Comparison of ENCODE assay signal across 13 cellular contexts in genomic region chr2:27724905-27725693, GRCh38. TPM values are rescaled to one million over a fixed set of nuclear protein-coding genes. Genes with fewer than 3 reads are reported as not detected.
A peak's percentile ranks its signal among the peaks of the same experiment; 100 is the strongest.
DNase-seq lines count a peak whose midpoint lies in the region; ATAC-seq and TF ChIP-seq lines count a peak whose summit lies in the region.
"Had no signal": no experiment of that assay in that cellular context is flagged by ENCODE, and none has a peak within 500 bp of the region (broad histone marks: within the 10 kb centered on the region; RNA-seq: fewer than 3 reads in every experiment).

No MANE protein-coding gene starts in this region.

- ATAC-seq in heart right ventricle (peak in 5 of 8 donors; percentile 23 to 71 (median 31)), Right ventricle myocardium inferior (no peak)

- no peak overlapping the region for H3K4me2 ChIP-seq in osteoblast (ENCODE audit: insufficient read depth, low read length)

- no peaks in the 10 kb centered on the region for H3K36me3 ChIP-seq in heart right ventricle
- no peaks in the 10 kb centered on the region for H3K36me3 ChIP-seq in osteoblast (ENCODE audit: insufficient read depth, low read length)

- DNase-seq in heart right ventricle (no peak), Right ventricle myocardium inferior (ENCODE audit: missing footprints) (no peak), fibroblast of the aortic adventitia (ENCODE audit: low read depth) (peak; percentile 53), osteoblast (ENCODE audit: insufficient read length, low spot score, missing footprints) (peak; percentile 88), T1000 (lab: John Stamatoyannopoulos, UW) (no peak), DMS 273 (lab: John Stamatoyannopoulos, UW; ENCODE audit: unreplicated experiment) (no peak), OCI-M2 (lab: John Stamatoyannopoulos, UW; ENCODE audit: unreplicated experiment) (no peak), mucosa of gallbladder (ENCODE audit: low spot score) (no peak)
- DNase-seq: activated CD4-positive, alpha-beta T cell treated with anti-CD3 and anti-CD28 coated beads for 1 hour; activated naive CD8-positive, alpha-beta T cell treated with anti-CD3 and anti-CD28 coated beads, Interleukin-2, amount 10 ng/mL, durations not matched to agents 7 days and 5 days; NCI-H187; occipital lobe; SIG-M5 had no signal

- H3K27ac ChIP-seq in heart right ventricle (peak overlapping the region in 8 of 10 donors; percentile 49 to 84 (median 76)), osteoblast (ENCODE audit: low read depth, low read length) (peak overlapping the region; percentile 39)

- TF ChIP-seq CTCF in heart right ventricle (IDR thresholded peaks at IDR 0.05) (no peak), fibroblast of the aortic adventitia (IDR thresholded peaks at IDR 0.05; ENCODE audit: insufficient read depth, low read length) (no peak), osteoblast (IDR thresholded peaks at IDR 0.05; ENCODE audit: extremely low read depth, low read depth, low read length) (no peak)

- H3K4me3 ChIP-seq in heart right ventricle (no peak overlapping the region), fibroblast of the aortic adventitia (ENCODE audit: low read depth, low read length) (no peak overlapping the region), osteoblast (ENCODE audit: insufficient read depth, low read length) (no peak overlapping the region)

- peaks cover 4 to 76% (median 55%) of the 10 kb centered on the region in 9 donors for H3K4me1 ChIP-seq in heart right ventricle
- H3K4me1 ChIP-seq in osteoblast (ENCODE audit: insufficient read depth, low read length): peaks cover 32% of the 10 kb centered on the region

- H4K20me1 ChIP-seq in osteoblast (ENCODE audit: insufficient read depth, low read length): no peaks in the 10 kb centered on the region

- H3K79me2 ChIP-seq in osteoblast (ENCODE audit: insufficient read depth, low read length): no peaks in the 10 kb centered on the region

- intact Hi-C loops in heart right ventricle (cut with DNase I) (loop anchor here in 4 of 10 donors (5.0 to 10.0 kb wide), 5 partner anchors 47 to 680 kb away; partner anchors contain the start of gene MRPL33 (in 1 of the 4)), Right ventricle myocardium inferior (cut with DNase I) (no loop called here)

- H2AFZ ChIP-seq in osteoblast (ENCODE audit: low read length): peak overlapping the region; percentile 50

- H3K27me3 ChIP-seq in heart right ventricle: no peaks in the 10 kb centered on the region
- H3K27me3 ChIP-seq in osteoblast (ENCODE audit: insufficient read depth, low read length): no peaks in the 10 kb centered on the region

- 55 to 59% methylated on average over 5 of the region's 5 CpGs for WGBS in heart right ventricle, 2 donors

- H3K9me3 ChIP-seq in heart right ventricle: no peaks in the 10 kb centered on the region
- no peaks in the 10 kb centered on the region for H3K9me3 ChIP-seq in osteoblast (ENCODE audit: low read depth, low read length)

RNA-seq across cellular contexts. Expression of gene MRPL33, which starts 46.4 kb away (rescaled TPM):
- total RNA-seq in heart right ventricle (100 to 1,000 TPM; 170 to 416 (median 253) TPM), Right ventricle myocardium inferior (360 TPM), fibroblast of the aortic adventitia (ENCODE audit: low replicate concordance) (100 and 109 TPM in 2 replicates), osteoblast (63.1 and 105 TPM in 2 replicates), mucosa of gallbladder (78.5 TPM)
- 100 to 1,000 TPM; 123 to 661 TPM for polyA plus RNA-seq in heart right ventricle

Comparison
In these comparisons a context has a peak if more than half of its experiments do, and no peak if none do; other contexts are left out.
1. DNase-seq: peak in fibroblast of the aortic adventitia (single experiment) and osteoblast (single experiment); none in heart right ventricle (0 of 2), Right ventricle myocardium inferior (single experiment), T1000 (single experiment), DMS 273 (single experiment), OCI-M2 (single experiment) and mucosa of gallbladder (single experiment).